In the genomic region with DNA sequence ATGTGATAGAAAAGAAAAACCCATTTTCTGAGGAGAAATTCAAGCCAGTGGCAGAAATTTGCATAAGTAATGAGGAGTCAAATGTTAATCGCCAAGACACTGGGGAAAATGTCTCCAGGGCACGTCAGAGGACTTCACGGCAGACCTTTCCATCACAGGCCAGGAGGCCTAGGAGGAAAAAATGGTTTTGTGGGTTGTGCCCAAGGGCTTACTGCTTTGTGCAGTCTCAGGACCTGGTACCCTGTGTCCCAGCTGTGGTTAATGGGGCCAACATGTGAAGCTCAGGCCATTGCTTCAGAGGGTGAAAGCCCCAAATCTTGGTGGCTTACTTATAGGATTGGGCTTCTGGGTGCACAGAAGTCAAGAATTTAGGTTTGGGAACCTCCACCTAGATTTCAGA, we compare ENCODE assay signal across 23 cellular contexts. TPM values are rescaled to one million over a fixed set of nuclear protein-coding genes. Genes with fewer than 3 reads are reported as not detected.
DNase-seq lines count a peak whose midpoint lies in the region; ATAC-seq, FAIRE-seq and TF ChIP-seq lines count a peak whose summit lies in the region.
"Had no signal": no experiment of that assay in that cellular context is flagged by ENCODE, and none has a peak within 500 bp of the region (broad histone marks: within the 10 kb centered on the region; RNA-seq: fewer than 3 reads in every experiment).

No MANE protein-coding gene starts in this region.

- H3K4me3 Mint-ChIP-seq in CD14-positive monocyte, result no peak overlapping the region
- H3K4me3 Mint-ChIP-seq: CD4-positive, alpha-beta T cell; GM23338 had no signal

- H3K4me3 ChIP-seq in K562 (no peak overlapping the region), sigmoid colon (no peak overlapping the region), colonic mucosa (no peak overlapping the region)
- H3K4me3 ChIP-seq: GM23338 had no signal

- no peak overlapping the region for H3K4me2 ChIP-seq in K562 (ENCODE audit: insufficient read depth, low read length)
- H3K4me2 ChIP-seq: GM23338 had no signal

- H3K9me3 Mint-ChIP-seq in CD14-positive monocyte, result peaks cover 17 to 59% (median 48%) of the 10 kb centered on the region in 7 donors

- peak; percentile 8 for DNase-seq in CD14-positive monocyte (ENCODE audit: low spot score)
- no peak for DNase-seq in K562 (ENCODE audit: extremely low read depth in 1 of 4, low spot score in 3 of 4)
- peak; percentile 6 for DNase-seq in left lobe of liver (ENCODE audit: low spot score)
- DNase-seq in sigmoid colon, result peak; percentile 34
- no peak for DNase-seq in kidney tubule cell (ENCODE audit: low spot score)
- DNase-seq in HK-2 (ENCODE audit: unreplicated experiment), result no peak
- no peak for DNase-seq in colonic mucosa
- DNase-seq: ACHN; BE2C; C1 segment of cervical spinal cord; Caco-2; CD4-positive, alpha-beta T cell; IMR-90; KBM-7 had no signal

- ATAC-seq in K562 (no peak), left lobe of liver (no peak), HG02840 (IDR thresholded peaks at IDR 0.05; ENCODE audit: low FRiP score, unreplicated experiment) (no peak)
- ATAC-seq: GM23338, HCT116 had no signal

- no peak for FAIRE-seq in K562 (lab: Jason Lieb, UNC)
- FAIRE-seq: D721Med, G401.6, GM12891, GM19239, H54, HTR-8/SVneo had no signal

- H3K4me1 ChIP-seq in K562 (replicated peaks in 1 of 2; ENCODE audit: control insufficient read depth in 2 of 2, insufficient read depth in 2 of 2, low read length in 2 of 2), result no peaks in the 10 kb centered on the region
- no peaks in the 10 kb centered on the region for H3K4me1 ChIP-seq in sigmoid colon
- no peaks in the 10 kb centered on the region for H3K4me1 ChIP-seq in colonic mucosa
- H3K4me1 ChIP-seq: BE2C, Caco-2 had no signal

- TF ChIP-seq CTCF in CD14-positive monocyte (IDR thresholded peaks at IDR 0.05), result no peak
- no peak for TF ChIP-seq CTCF in K562 (IDR thresholded peaks at IDR 0.05 in 2 of 3, conservative IDR thresholded peaks at IDR 0.05 in 1 of 3; ENCODE audit: insufficient read depth in 2 of 3, low read depth in 1 of 3, low read length in 3 of 3)
- no peak for TF ChIP-seq CTCF in sigmoid colon (IDR thresholded peaks at IDR 0.05)
- no peak for TF ChIP-seq CTCF in colonic mucosa (IDR thresholded peaks at IDR 0.05)

- H3K36me3 Mint-ChIP-seq in CD14-positive monocyte, result no peaks in the 10 kb centered on the region

- intact Hi-C loops in CD14-positive monocyte (cut with micrococcal nuclease) (no loop called here), K562 (cut with micrococcal nuclease) (no loop called here), sigmoid colon (cut with DNase I) (no loop called here), colonic mucosa (cut with DNase I) (no loop called here)

- no peak for TF ChIP-seq RAD21 in K562 (CRISPR knock-in tag; conservative IDR thresholded peaks at IDR 0.05 in 1 of 2, IDR thresholded peaks at IDR 0.05 in 1 of 2)

- in situ Hi-C loops in K562 (cut with MboI), result no loop called here

- H3K9ac ChIP-seq in K562 (ENCODE audit: insufficient read depth in 1 of 2, low read depth in 2 of 2, low read length in 2 of 2) (no peak overlapping the region), colonic mucosa (ENCODE audit: low read depth in 2 of 2, low read length in 2 of 2) (no peak overlapping the region)

- TF ChIP-seq EP300 in K562 (IDR thresholded peaks at IDR 0.05; ENCODE audit: low read length) (no peak), sigmoid colon (IDR thresholded peaks at IDR 0.05) (no peak)

- POLR2A ChIA-PET in K562 (lab: Yijun Ruan, JAX), result no interaction called here

- H3K9me1 ChIP-seq in K562 (ENCODE audit: control insufficient read depth, insufficient read depth, low read length), result no peaks in the 10 kb centered on the region

- peaks cover 0 to 2% (median 2%) of the 10 kb centered on the region in 3 donors for H3K27me3 Mint-ChIP-seq in CD14-positive monocyte (ENCODE audit: low read depth in 3 of 3)
- H3K27me3 Mint-ChIP-seq: CD4-positive, alpha-beta T cell had no signal

- H3K36me3 ChIP-seq in K562 (ENCODE audit: control insufficient read depth, insufficient read depth, low read length) (no peaks in the 10 kb centered on the region), sigmoid colon (no peaks in the 10 kb centered on the region), colonic mucosa (no peaks in the 10 kb centered on the region)
- H3K36me3 ChIP-seq: BE2C had no signal

- no peak overlapping the region for H3K27ac Mint-ChIP-seq in CD14-positive monocyte
- H3K27ac Mint-ChIP-seq: CD4-positive, alpha-beta T cell; GM23338 had no signal

- H3K27me3 ChIP-seq in K562 (ENCODE audit: control insufficient read depth in 2 of 2, insufficient read depth in 2 of 2, low read length in 2 of 2) (no peaks in the 10 kb centered on the region), sigmoid colon (no peaks in the 10 kb centered on the region), colonic mucosa (no peaks in the 10 kb centered on the region)
- H3K27me3 ChIP-seq: BE2C had no signal

- H3K27ac ChIP-seq in K562 (ENCODE audit: extremely low read depth, low read depth, low read length), result no peak overlapping the region
- no peak overlapping the region for H3K27ac ChIP-seq in sigmoid colon
- H3K27ac ChIP-seq in colonic mucosa, result no peak overlapping the region

- no peaks in the 10 kb centered on the region for H3K79me2 ChIP-seq in K562 (ENCODE audit: control insufficient read depth, insufficient read depth, low read length)

- H3K9me3 ChIP-seq in K562 (replicated peaks; ENCODE audit: control insufficient read depth, insufficient read depth, low read depth, low read length) (peaks cover 5% of the 10 kb centered on the region), sigmoid colon (peaks cover 0 to 3% (median 2%) of the 10 kb centered on the region in 4 donors), colonic mucosa (no peaks in the 10 kb centered on the region)
- H3K9me3 ChIP-seq: BE2C had no signal

- CTCF ChIA-PET in K562 (lab: Yijun Ruan, JAX; ENCODE audit: low intra/inter-chr PET ratio), result no interaction called here

- no TSS peak for BruUV-seq in K562 (replicated peaks; lab: Mats Ljungman, UMichigan)

- H3K4me1 Mint-ChIP-seq in CD14-positive monocyte, result peaks cover 2% of the 10 kb centered on the region
- H3K4me1 Mint-ChIP-seq: GM23338 had no signal

- H4K20me1 ChIP-seq in K562 (replicated peaks; ENCODE audit: control insufficient read depth, insufficient read depth, low read length), result no peaks in the 10 kb centered on the region

- TF ChIP-seq POLR2A in K562 (conservative IDR thresholded peaks at IDR 0.05) (no peak), sigmoid colon (IDR thresholded peaks at IDR 0.05) (no peak)

- 0% methylated on average over 3 of the region's 3 CpGs for whole genome bisulfite sequencing in K562 (ENCODE audit: insufficient coverage, low coverage, missing lambda C conversion rate)
- 53 to 56% methylated on average over 3 of the region's 3 CpGs for WGBS in sigmoid colon, 2 donors

- no peak overlapping the region for H2AFZ ChIP-seq in K562 (ENCODE audit: low read depth, low read length)
- H2AFZ ChIP-seq: GM23338 had no signal

TF ChIP-seq in K562, 482 proteins besides CTCF, POLR2A, EP300 and RAD21 (continues in another document):
- TF ChIP-seq, protein P1, sequence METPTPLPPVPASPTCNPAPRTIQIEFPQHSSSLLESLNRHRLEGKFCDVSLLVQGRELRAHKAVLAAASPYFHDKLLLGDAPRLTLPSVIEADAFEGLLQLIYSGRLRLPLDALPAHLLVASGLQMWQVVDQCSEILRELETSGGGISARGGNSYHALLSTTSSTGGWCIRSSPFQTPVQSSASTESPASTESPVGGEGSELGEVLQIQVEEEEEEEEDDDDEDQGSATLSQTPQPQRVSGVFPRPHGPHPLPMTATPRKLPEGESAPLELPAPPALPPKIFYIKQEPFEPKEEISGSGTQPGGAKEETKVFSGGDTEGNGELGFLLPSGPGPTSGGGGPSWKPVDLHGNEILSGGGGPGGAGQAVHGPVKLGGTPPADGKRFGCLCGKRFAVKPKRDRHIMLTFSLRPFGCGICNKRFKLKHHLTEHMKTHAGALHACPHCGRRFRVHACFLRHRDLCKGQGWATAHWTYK (CRISPR knock-in tag; IDR thresholded peaks at IDR 0.05), result no peak
- TF ChIP-seq, protein P2, sequence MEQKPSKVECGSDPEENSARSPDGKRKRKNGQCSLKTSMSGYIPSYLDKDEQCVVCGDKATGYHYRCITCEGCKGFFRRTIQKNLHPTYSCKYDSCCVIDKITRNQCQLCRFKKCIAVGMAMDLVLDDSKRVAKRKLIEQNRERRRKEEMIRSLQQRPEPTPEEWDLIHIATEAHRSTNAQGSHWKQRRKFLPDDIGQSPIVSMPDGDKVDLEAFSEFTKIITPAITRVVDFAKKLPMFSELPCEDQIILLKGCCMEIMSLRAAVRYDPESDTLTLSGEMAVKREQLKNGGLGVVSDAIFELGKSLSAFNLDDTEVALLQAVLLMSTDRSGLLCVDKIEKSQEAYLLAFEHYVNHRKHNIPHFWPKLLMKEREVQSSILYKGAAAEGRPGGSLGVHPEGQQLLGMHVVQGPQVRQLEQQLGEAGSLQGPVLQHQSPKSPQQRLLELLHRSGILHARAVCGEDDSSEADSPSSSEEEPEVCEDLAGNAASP (IDR thresholded peaks at IDR 0.05), result no peak
- TF ChIP-seq TAF1 (IDR thresholded peaks at IDR 0.05; ENCODE audit: control insufficient read depth, extremely low read depth, insufficient read depth, low read length, severe bottlenecking) (no peak), MEF2D (tag; conservative IDR thresholded peaks at IDR 0.05; ENCODE audit: low read depth) (no peak), CBX3 (IDR thresholded peaks at IDR 0.05; ENCODE audit: borderline replicate concordance in 1 of 2, low read length in 2 of 2) (0 out of 3 replicates have a peak, but pooled peaks of 1 of the 2 experiments have one; percentile 57)

RNA-seq across cellular contexts. Expression of a gene that starts 54.8 kb away (rescaled TPM):
- polyA plus RNA-seq in CD14-positive monocyte (under 1 TPM in 1 of 2 donors, not detected in 1; 0.74 TPM), K562 (2011; rRNA removed) (not detected in 2 replicates), K562 (2014; fragmentation: Illumina TruSeq; extraction: Trizol) (not detected in 2 replicates), K562 (2014; fragmentation: Nextera tagmentation; extraction: Ambion mirVana) (not detected), K562 (2014; rRNA removed) (not detected in 2 replicates), sigmoid colon (1 to 10 TPM in 2 of 3 donors, under 1 TPM in 1; 0.69 to 5.9 (median 1.2) TPM)
- not detected in 2 replicates for total RNA-seq in K562 (2011; cell fraction: chromatin; rRNA removed; ENCODE audit: low replicate concordance)
- not detected in 2 replicates for total RNA-seq in K562 (2011; cell fraction: nucleolus; rRNA removed)
- not detected in 2 replicates for total RNA-seq in K562 (2011; cell fraction: nucleoplasm; rRNA removed)
- total RNA-seq in K562 (2014; rRNA removed) (not detected in 2 replicates), K562 (2014; rRNA removed; fragmentation: Illumina TruSeq; extraction: Trizol) (not detected in 2 replicates), K562 (2015; rRNA removed; fragmentation: Illumina TruSeq; extraction: Trizol) (not detected in 2 replicates), K562 (2021) (0.07 TPM in 1 of 2 replicates, not detected in the other), left lobe of liver (11.9 TPM), sigmoid colon (10 to 100 TPM in 3 of 4 donors, 1 to 10 TPM in 1; 9.2 to 33.2 (median 14.6) TPM), colonic mucosa (1 to 10 TPM; 2.9 to 4.0 TPM)
- polyA plus RNA-seq in K562 (2011; cell fraction: cytosol; rRNA removed), result 0.04 and 0.06 TPM in 2 replicates
- not detected in 2 replicates for polyA plus RNA-seq in K562 (2011; cell fraction: nucleus; rRNA removed)
- polyA plus RNA-seq in K562 (2012), result not detected in 2 replicates
- not detected in 2 replicates for polyA minus RNA-seq in K562 (2011; rRNA and poly(A)+ RNA removed)
- polyA minus RNA-seq in K562 (2011; cell fraction: cytosol; rRNA and poly(A)+ RNA removed), result not detected in 2 replicates
- not detected in 2 replicates for polyA minus RNA-seq in K562 (2011; cell fraction: nucleus; rRNA and poly(A)+ RNA removed)
- total RNA-seq: CD4-positive, alpha-beta T cell had no signal

Comparison
In these comparisons a context has a peak if more than half of its experiments do, and no peak if none do; other contexts are left out.
1. DNase-seq: peak in CD14-positive monocyte (single experiment), left lobe of liver (single experiment) and sigmoid colon (single experiment); none in K562 (0 of 4), kidney tubule cell (single experiment), HK-2 (single experiment) and colonic mucosa (single experiment).